Comparison of ENCODE assay signal across 28 cellular contexts in the genomic region with DNA sequence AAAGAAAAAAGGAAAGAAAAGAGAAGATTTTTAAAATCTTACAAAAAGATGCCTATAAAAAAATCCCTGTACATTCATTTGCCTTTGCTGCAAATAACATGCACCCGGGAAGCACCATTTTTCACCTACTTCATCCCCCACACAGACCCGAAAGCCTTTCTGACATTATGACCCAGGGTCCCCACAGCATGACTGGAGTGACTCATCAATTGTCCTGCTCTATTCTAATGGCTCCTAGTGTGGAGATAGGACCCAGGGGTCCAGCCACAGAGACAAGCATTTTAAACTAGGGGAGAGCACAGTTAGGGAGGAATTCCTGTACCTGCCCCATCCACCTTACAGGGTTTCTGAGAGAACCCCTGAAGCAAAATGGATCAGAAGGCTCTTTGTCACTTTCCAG.
"Had no signal": no experiment of that assay in that cellular context is flagged by ENCODE, and none has a peak within 500 bp of the region (broad histone marks: within the 10 kb centered on the region; RNA-seq: fewer than 3 reads in every experiment).

No MANE protein-coding gene starts in this region.

- H3K9me3 Mint-ChIP-seq: effector memory CD8-positive, alpha-beta T cell had no signal

- H3K27me3 ChIP-seq: gastrocnemius medialis, left lung, ovary, tibial nerve, upper lobe of right lung, uterus had no signal

- H3K27ac ChIP-seq: epithelial cell of prostate, gastrocnemius medialis, ovary, skin epidermis, thoracic aorta, tibial nerve, upper lobe of right lung, uterus had no signal

- DNase-seq: cortex of kidney; effector memory CD8-positive, alpha-beta T cell; foreskin fibroblast; gastrocnemius medialis; head of caudate nucleus; left cardiac atrium; left lung; mesenchymal stem cell; midbrain; naive thymus-derived CD4-positive, alpha-beta T cell; occipital lobe; ovary; posterior cingulate gyrus; psoas muscle; right cardiac atrium; stimulated activated CD4-positive, alpha-beta T cell treated with anti-CD3 and anti-CD28 coated beads, Interleukin-15, amount 100 ng/mL, for 24 hours; stimulated activated CD4-positive, alpha-beta T cell treated with anti-CD3 and anti-CD28 coated beads, Interleukin-2, amount 100 ng/mL, for 48 hours; stimulated activated naive B cell treated with anti-CD40 and anti-IgM and Interleukin-4, amounts not matched to agents 10 μg/mL and 1 μg/mL and 100 μg/mL, for 72 hours; upper lobe of right lung; uterus had no signal

- H3K36me3 Mint-ChIP-seq: naive thymus-derived CD4-positive, alpha-beta T cell; stimulated activated naive B cell treated with anti-CD40 and anti-IgM and Interleukin-4, amounts not matched to agents 10 μg/mL and 1 μg/mL and 100 μg/mL, for 72 hours had no signal

- H3K27ac Mint-ChIP-seq: effector memory CD8-positive, alpha-beta T cell; nephron; stimulated activated naive B cell treated with anti-CD40 and anti-IgM and Interleukin-4, amounts not matched to agents 10 μg/mL and 1 μg/mL and 100 μg/mL, for 72 hours; stimulated activated naive CD8-positive, alpha-beta T cell treated with anti-CD3 and anti-CD28 coated beads, Interleukin-15, Interleukin-2, amounts not matched to agents 100 ng/mL and 50 ng/mL, for 24 hours had no signal

- H3K9me3 ChIP-seq: gastrocnemius medialis, ovary, thoracic aorta, upper lobe of right lung, uterus had no signal

- H3K36me3 ChIP-seq: gastrocnemius medialis, left lung, ovary, thoracic aorta, tibial nerve, upper lobe of right lung, uterus had no signal

- FAIRE-seq: islet of Langerhans had no signal

- ATAC-seq: effector memory CD8-positive, alpha-beta T cell; esophagus mucosa; gastrocnemius medialis; left cardiac atrium; left lung; naive thymus-derived CD4-positive, alpha-beta T cell; psoas muscle; right cardiac atrium; stimulated activated naive B cell treated with anti-CD40 and anti-IgM and Interleukin-4, amounts not matched to agents 10 μg/mL and 1 μg/mL and 100 μg/mL, for 72 hours; upper lobe of right lung had no signal

- H3K4me1 ChIP-seq: left lung, tibial nerve, upper lobe of right lung, uterus had no signal

- H3K4me1 Mint-ChIP-seq: stimulated activated naive B cell treated with anti-CD40 and anti-IgM and Interleukin-4, amounts not matched to agents 10 μg/mL and 1 μg/mL and 100 μg/mL, for 72 hours had no signal

- H3K4me3 Mint-ChIP-seq: effector memory CD8-positive, alpha-beta T cell; naive thymus-derived CD4-positive, alpha-beta T cell; nephron; stimulated activated naive B cell treated with anti-CD40 and anti-IgM and Interleukin-4, amounts not matched to agents 10 μg/mL and 1 μg/mL and 100 μg/mL, for 72 hours; stimulated activated naive CD8-positive, alpha-beta T cell treated with anti-CD3 and anti-CD28 coated beads, Interleukin-15, Interleukin-2, amounts not matched to agents 100 ng/mL and 50 ng/mL, for 24 hours had no signal

- H3K4me3 ChIP-seq: gastrocnemius medialis, left lung, ovary, psoas muscle, skin epidermis, thoracic aorta, tibial nerve, upper lobe of right lung, uterus had no signal
